In the genomic region with DNA sequence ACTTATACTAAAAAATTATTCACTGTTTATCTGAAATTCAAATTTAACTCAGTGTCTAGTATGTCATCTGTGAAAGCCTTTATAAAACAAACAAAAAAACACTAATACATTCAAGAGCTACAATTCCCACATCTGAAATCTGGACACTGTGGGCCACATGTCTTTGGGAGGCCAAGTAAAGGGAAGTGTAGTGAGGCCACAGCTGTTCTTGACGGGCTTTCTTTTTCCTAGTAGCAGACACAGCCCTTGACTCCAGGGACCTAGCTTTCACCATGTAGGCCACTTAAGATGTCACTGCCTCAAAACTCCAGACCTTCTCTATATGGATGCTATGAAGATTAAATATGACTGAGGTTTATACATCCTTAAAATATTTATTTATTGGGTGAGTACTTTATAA, we compare ENCODE assay signal across 14 cellular contexts.
A peak's percentile ranks its signal among the peaks of the same experiment; 100 is the strongest.
DNase-seq lines count a peak whose midpoint lies in the region; ATAC-seq and TF ChIP-seq lines count a peak whose summit lies in the region.
"Had no signal": no experiment of that assay in that cellular context is flagged by ENCODE, and none has a peak within 500 bp of the region (broad histone marks: within the 10 kb centered on the region; RNA-seq: fewer than 3 reads in every experiment).

No MANE protein-coding gene starts in this region.

- in situ Hi-C loops in transverse colon (cut with MboI; ENCODE audit: low pct_ligation_motif_present in 1 of 4, low pct_unique_long_range_greater_than_20kb in 1 of 4, low sequenced_read_pairs in 3 of 4) = no loop called here

- intact Hi-C loops in MCF 10A (cut with micrococcal nuclease) (loop anchor here (10.0 kb wide), 2 partner anchors 178 to 288 kb away; no protein-coding TSS in a partner anchor), breast epithelium (cut with DNase I; ENCODE audit: low total_unique reads) (no loop called here), left lung (cut with DNase I) (loop anchor here in 1 of 2 donors (10.0 kb wide), 1 partner anchor 78 kb away; no protein-coding TSS in a partner anchor), transverse colon (cut with DNase I; ENCODE audit: low total_unique reads) (no loop called here), posterior cingulate gyrus (cut with DNase I) (no loop called here)

- H3K27ac Mint-ChIP-seq in MCF 10A (ENCODE audit: low read depth, unreplicated experiment) = peak overlapping the region; percentile 91
- peak overlapping the region; percentile 91 for H3K27ac Mint-ChIP-seq in activated T-helper 17 cell treated with anti-CD3 and anti-CD28 coated beads, Interleukin-2, amount 50 U/mL, for 72 hours
- no peak overlapping the region for H3K27ac Mint-ChIP-seq in activated CD4-positive, alpha-beta T cell treated with anti-CD3 and anti-CD28 coated beads, Interleukin-2, amount 10 ng/mL, durations not matched to agents 7 days and 5 days

- H3K36me3 ChIP-seq in breast epithelium (no peaks in the 10 kb centered on the region), left lung (no peaks in the 10 kb centered on the region), transverse colon (no peaks in the 10 kb centered on the region)
- H3K36me3 ChIP-seq: vagina had no signal

- H3K9me3 Mint-ChIP-seq in MCF 10A (ENCODE audit: unreplicated experiment) = no peaks in the 10 kb centered on the region
- H3K9me3 Mint-ChIP-seq in activated T-helper 17 cell treated with anti-CD3 and anti-CD28 coated beads, Interleukin-2, amount 50 U/mL, for 72 hours = no peaks in the 10 kb centered on the region
- H3K9me3 Mint-ChIP-seq in activated CD4-positive, alpha-beta T cell treated with anti-CD3 and anti-CD28 coated beads, Interleukin-2, amount 10 ng/mL, durations not matched to agents 7 days and 5 days = no peaks in the 10 kb centered on the region

- H3K9me3 ChIP-seq in breast epithelium = no peaks in the 10 kb centered on the region
- H3K9me3 ChIP-seq in left lung = no peaks in the 10 kb centered on the region
- H3K9me3 ChIP-seq in transverse colon = no peaks in the 10 kb centered on the region
- H3K9me3 ChIP-seq: vagina had no signal

- no peaks in the 10 kb centered on the region for H3K27me3 Mint-ChIP-seq in MCF 10A (ENCODE audit: insufficient read depth, unreplicated experiment)
- no peaks in the 10 kb centered on the region for H3K27me3 Mint-ChIP-seq in activated T-helper 17 cell treated with anti-CD3 and anti-CD28 coated beads, Interleukin-2, amount 50 U/mL, for 72 hours
- H3K27me3 Mint-ChIP-seq in activated CD4-positive, alpha-beta T cell treated with anti-CD3 and anti-CD28 coated beads, Interleukin-2, amount 10 ng/mL, durations not matched to agents 7 days and 5 days = no peaks in the 10 kb centered on the region

- H3K4me1 ChIP-seq in breast epithelium (peaks cover 0 to 8% of the 10 kb centered on the region in 2 donors), left lung (peaks cover 31 to 90% of the 10 kb centered on the region in 2 donors), transverse colon (peaks cover 6 to 76% (median 14%) of the 10 kb centered on the region in 4 donors)

- H3K27ac ChIP-seq in breast epithelium (no peak overlapping the region), left lung (peak overlapping the region; percentile 2 to 55), transverse colon (peak overlapping the region in 3 of 4 donors; percentile 20 to 25 (median 23))

- POLR2A ChIA-PET in MCF 10A (lab: Yijun Ruan, JAX) = interaction anchor here (0.7 to 6.8 kb wide), 11 partner anchors 13 to 244 kb away, joined by 3 to 120 read pairs (median 8); partner anchors contain the start of gene RBMS1
- POLR2A ChIA-PET in activated CD4-positive, alpha-beta T cell treated with anti-CD3 and anti-CD28 coated beads, Interleukin-2, amount 10 ng/mL, durations not matched to agents 7 days and 5 days (lab: Charles Lee) = no interaction called here

- no peak for DNase-seq in MCF 10A (ENCODE audit: unreplicated experiment)
- no peak for DNase-seq in breast epithelium (ENCODE audit: low spot score in 2 of 2)
- DNase-seq in left lung = no peak
- DNase-seq in transverse colon = no peak
- no peak for DNase-seq in posterior cingulate gyrus
- no peak for DNase-seq in activated CD4-positive, alpha-beta T cell treated with anti-CD3 and anti-CD28 coated beads, Interleukin-2, amount 10 ng/mL, durations not matched to agents 7 days and 5 days
- no peak for DNase-seq in epidermal melanocyte (ENCODE audit: insufficient read length, low spot score)
- DNase-seq: activated CD8-positive, alpha-beta T cell treated with anti-CD3 and anti-CD28 coated beads, Interleukin-2, amount 10 ng/mL, durations not matched to agents 7 days and 5 days; DND-41; kidney; NCI-H446 had no signal

- H3K4me3 Mint-ChIP-seq in MCF 10A (ENCODE audit: unreplicated experiment) = no peak overlapping the region
- peak overlapping the region; percentile 97 for H3K4me3 Mint-ChIP-seq in activated T-helper 17 cell treated with anti-CD3 and anti-CD28 coated beads, Interleukin-2, amount 50 U/mL, for 72 hours
- H3K4me3 Mint-ChIP-seq in activated CD4-positive, alpha-beta T cell treated with anti-CD3 and anti-CD28 coated beads, Interleukin-2, amount 10 ng/mL, durations not matched to agents 7 days and 5 days = no peak overlapping the region

- 53 to 67% methylated on average over 1 of the region's 1 CpG for WGBS in transverse colon (ENCODE audit: low coverage in 1 of 2), 2 donors

- no peaks in the 10 kb centered on the region for H3K27me3 ChIP-seq in breast epithelium
- H3K27me3 ChIP-seq in left lung = no peaks in the 10 kb centered on the region
- peaks cover 48% of the 10 kb centered on the region for H3K27me3 ChIP-seq in transverse colon
- H3K27me3 ChIP-seq: vagina had no signal

- H3K4me3 ChIP-seq in breast epithelium = no peak overlapping the region
- no peak overlapping the region for H3K4me3 ChIP-seq in left lung
- H3K4me3 ChIP-seq in transverse colon = no peak overlapping the region
- H3K4me3 ChIP-seq: GM12878, vagina had no signal

- TF ChIP-seq CTCF in MCF 10A (IDR thresholded peaks at IDR 0.05; ENCODE audit: unreplicated experiment) (no peak), breast epithelium (IDR thresholded peaks at IDR 0.05) (no peak), left lung (IDR thresholded peaks at IDR 0.05) (no peak), transverse colon (IDR thresholded peaks at IDR 0.05) (no peak)

- BruUV-seq in MCF 10A (replicated peaks; lab: Mats Ljungman, UMichigan) = no TSS peak

- peaks cover 22% of the 10 kb centered on the region for H3K4me1 Mint-ChIP-seq in MCF 10A (ENCODE audit: insufficient read depth, unreplicated experiment)
- peaks cover 46% of the 10 kb centered on the region for H3K4me1 Mint-ChIP-seq in activated T-helper 17 cell treated with anti-CD3 and anti-CD28 coated beads, Interleukin-2, amount 50 U/mL, for 72 hours
- H3K4me1 Mint-ChIP-seq in activated CD4-positive, alpha-beta T cell treated with anti-CD3 and anti-CD28 coated beads, Interleukin-2, amount 10 ng/mL, durations not matched to agents 7 days and 5 days = peaks cover 54% of the 10 kb centered on the region

- H3K36me3 Mint-ChIP-seq in MCF 10A (ENCODE audit: insufficient read depth, unreplicated experiment) = no peaks in the 10 kb centered on the region
- H3K36me3 Mint-ChIP-seq in activated T-helper 17 cell treated with anti-CD3 and anti-CD28 coated beads, Interleukin-2, amount 50 U/mL, for 72 hours (ENCODE audit: low read depth) = peaks cover 13% of the 10 kb centered on the region
- peaks cover 37% of the 10 kb centered on the region for H3K36me3 Mint-ChIP-seq in activated CD4-positive, alpha-beta T cell treated with anti-CD3 and anti-CD28 coated beads, Interleukin-2, amount 10 ng/mL, durations not matched to agents 7 days and 5 days (ENCODE audit: low read depth)

- TF ChIP-seq POLR2A in breast epithelium (IDR thresholded peaks at IDR 0.05) (no peak), transverse colon (IDR thresholded peaks at IDR 0.05) (no peak)

- CTCF ChIA-PET in MCF 10A (lab: Yijun Ruan, JAX) = interaction anchor here (0.7 to 5.8 kb wide), 4 partner anchors 25 to 78 kb away, joined by 3 to 33 read pairs (median 10); no protein-coding TSS in a partner anchor
- CTCF ChIA-PET in activated CD4-positive, alpha-beta T cell treated with anti-CD3 and anti-CD28 coated beads, Interleukin-2, amount 10 ng/mL, durations not matched to agents 7 days and 5 days (lab: Charles Lee) = no interaction called here

- no peak for ATAC-seq in activated T-helper 17 cell treated with anti-CD3 and anti-CD28 coated beads, Interleukin-2, amount 50 U/mL, for 72 hours (replicated peaks)
- no peak for ATAC-seq in left lung
- ATAC-seq: activated CD8-positive, alpha-beta T cell treated with anti-CD3 and anti-CD28 coated beads, Interleukin-2, amount 10 ng/mL, durations not matched to agents 7 days and 5 days; GM12878 had no signal

- TF ChIP-seq EP300 in transverse colon (IDR thresholded peaks at IDR 0.05; ENCODE audit: low read depth) = no peak

Comparison
In these comparisons a context has a peak if more than half of its experiments do, and no peak if none do; other contexts are left out.
1. H3K27ac ChIP-seq: peak in left lung (2 of 2) and transverse colon (3 of 4); none in breast epithelium (0 of 2).